In genomic region chr6:39930540-39930939, GRCh38 we compare ENCODE assay signal across 24 cellular contexts. TPM values are rescaled to one million over a fixed set of nuclear protein-coding genes. Genes with fewer than 3 reads are reported as not detected.
DNase-seq lines count a peak whose midpoint lies in the region; ATAC-seq and TF ChIP-seq lines count a peak whose summit lies in the region.
"Had no signal": no experiment of that assay in that cellular context is flagged by ENCODE, and none has a peak within 500 bp of the region (broad histone marks: within the 10 kb centered on the region; RNA-seq: fewer than 3 reads in every experiment).

No MANE protein-coding gene starts in this region.

- H3K27me3 ChIP-seq in dorsolateral prefrontal cortex (no peaks in the 10 kb centered on the region), transverse colon (no peaks in the 10 kb centered on the region)
- H3K27me3 ChIP-seq: tibial nerve had no signal

- peak overlapping the region; percentile 59 for H3K27ac Mint-ChIP-seq in osteocyte (ENCODE audit: unreplicated experiment)
- H3K27ac Mint-ChIP-seq: activated naive CD4-positive, alpha-beta T cell treated with anti-CD3 and anti-CD28 coated beads, Interleukin-2, amount 50 U/mL, for 24 hours; progenitor cell of endocrine pancreas; stimulated activated effector memory CD8-positive, alpha-beta T cell treated with anti-CD3 and anti-CD28 coated beads, Interleukin-12 subunit alpha, Interleukin-12 subunit beta, amount 100 ng/mL, for 72 hours; WTC11 had no signal

- ATAC-seq in GM19397 (IDR thresholded peaks at IDR 0.05; ENCODE audit: unreplicated experiment): no peak
- ATAC-seq in HG02759 (IDR thresholded peaks at IDR 0.05; ENCODE audit: unreplicated experiment): no peak
- ATAC-seq in HG03442 (IDR thresholded peaks at IDR 0.05; ENCODE audit: unreplicated experiment): no peak
- ATAC-seq: K562; stimulated activated effector memory CD8-positive, alpha-beta T cell treated with anti-CD3 and anti-CD28 coated beads, Interleukin-12 subunit alpha, Interleukin-12 subunit beta, amount 100 ng/mL, for 72 hours; WTC11 had no signal

- H3K9me3 ChIP-seq in transverse colon: no peaks in the 10 kb centered on the region
- H3K9me3 ChIP-seq: tibial nerve had no signal

- no peak for DNase-seq in dorsolateral prefrontal cortex
- DNase-seq in osteocyte (ENCODE audit: extremely low spot score, unreplicated experiment): no peak
- no peak for DNase-seq in transverse colon
- no peak for DNase-seq in inferior parietal cortex (ENCODE audit: extremely low spot score)
- DNase-seq: activated CD4-positive, alpha-beta T cell treated with anti-CD3 and anti-CD28 coated beads, Interleukin-2, amount 50 U/mL, for 4 hours; activated CD8-positive, alpha-beta memory T cell treated with anti-CD3 and anti-CD28 coated beads, Interleukin-2, amount 50 U/mL, for 4 hours; cerebellar nuclear complex; MM.1S; NCI-H1436 treated with DMSO at 0.1 percent for 48 hours; OCI-M1; SHP77; stimulated activated CD4-positive, alpha-beta T cell treated with anti-CD3 and anti-CD28 coated beads, Interleukin-2, amount 100 ng/mL, for 24 hours; T-helper 9 cell had no signal

- TF ChIP-seq EP300 in transverse colon (IDR thresholded peaks at IDR 0.05; ENCODE audit: low read depth): no peak

- peaks cover 2 to 31% (median 12%) of the 10 kb centered on the region in 4 donors for H3K4me1 ChIP-seq in transverse colon

- no peak for TF ChIP-seq CTCF in VCaP (conservative IDR thresholded peaks at IDR 0.05)
- TF ChIP-seq CTCF in dorsolateral prefrontal cortex (IDR thresholded peaks at IDR 0.05 in 54 of 56, conservative IDR thresholded peaks at IDR 0.05 in 2 of 56; ENCODE audit: low read depth in 1 of 56, partially characterized antibody in 56 of 56): no peak
- TF ChIP-seq CTCF in osteocyte (IDR thresholded peaks at IDR 0.05): no peak
- TF ChIP-seq CTCF in transverse colon (IDR thresholded peaks at IDR 0.05): no peak

- H3K36me3 Mint-ChIP-seq in osteocyte (ENCODE audit: unreplicated experiment): peaks cover 6% of the 10 kb centered on the region
- H3K36me3 Mint-ChIP-seq: activated naive CD4-positive, alpha-beta T cell treated with anti-CD3 and anti-CD28 coated beads, Interleukin-2, amount 50 U/mL, for 24 hours had no signal

- no peaks in the 10 kb centered on the region for H3K27me3 Mint-ChIP-seq in osteocyte (ENCODE audit: unreplicated experiment)

- in situ Hi-C loops in transverse colon (cut with MboI; ENCODE audit: low pct_ligation_motif_present in 1 of 4, low pct_unique_long_range_greater_than_20kb in 1 of 4, low sequenced_read_pairs in 3 of 4): no loop called here

- peaks cover 57% of the 10 kb centered on the region for H3K4me1 Mint-ChIP-seq in osteocyte (ENCODE audit: unreplicated experiment)

- no peak for TF ChIP-seq POLR2A in transverse colon (IDR thresholded peaks at IDR 0.05)

- H3K27ac ChIP-seq in VCaP: peak overlapping the region; percentile 69
- peak overlapping the region in 48 of 59 donors; percentile 4 to 96 (median 74) for H3K27ac ChIP-seq in dorsolateral prefrontal cortex
- H3K27ac ChIP-seq in transverse colon: peak overlapping the region; percentile 10 to 33 (median 27)

- intact Hi-C loops in dorsolateral prefrontal cortex (cut with DNase I) (loop anchor here in 1 of 2 donors (5.0 kb wide), 1 partner anchor 33 kb away; no protein-coding TSS in a partner anchor), transverse colon (cut with DNase I; ENCODE audit: low total_unique reads) (no loop called here)

- H3K36me3 ChIP-seq in transverse colon: peaks cover 0 to 4% (median 0%) of the 10 kb centered on the region in 4 donors

- H3K4me3 ChIP-seq in dorsolateral prefrontal cortex (no peak overlapping the region), transverse colon (no peak overlapping the region)
- H3K4me3 ChIP-seq: K562, smooth muscle cell had no signal

- no peak overlapping the region for H3K4me3 Mint-ChIP-seq in osteocyte (ENCODE audit: unreplicated experiment)
- H3K4me3 Mint-ChIP-seq: activated naive CD4-positive, alpha-beta T cell treated with anti-CD3 and anti-CD28 coated beads, Interleukin-2, amount 50 U/mL, for 24 hours; stimulated activated effector memory CD8-positive, alpha-beta T cell treated with anti-CD3 and anti-CD28 coated beads, Interleukin-12 subunit alpha, Interleukin-12 subunit beta, amount 100 ng/mL, for 72 hours; WTC11 had no signal

- no peaks in the 10 kb centered on the region for H3K9me3 Mint-ChIP-seq in osteocyte (ENCODE audit: unreplicated experiment)
- H3K9me3 Mint-ChIP-seq: stimulated activated effector memory CD8-positive, alpha-beta T cell treated with anti-CD3 and anti-CD28 coated beads, Interleukin-12 subunit alpha, Interleukin-12 subunit beta, amount 100 ng/mL, for 72 hours had no signal

- WGBS in transverse colon (ENCODE audit: low coverage in 1 of 2), 2 donors: 75% methylated on average over 4 of the region's 4 CpGs; no CpG with 5 or more reads in 1 of the 2 donors

RNA-seq across cellular contexts. Expression of gene MOCS1, which starts 3.7 kb away (rescaled TPM):
- total RNA-seq in dorsolateral prefrontal cortex (10 to 100 TPM; 17.5 to 42.3 (median 25.3) TPM), osteocyte (14.9 and 15.1 TPM in 2 replicates), transverse colon (10 to 100 TPM; 20.6 to 58.3 (median 42.3) TPM)
